ENCODE assay signal across 8 cellular contexts in genomic region chr20:5749512-5750490, GRCh38. TPM values are rescaled to one million over a fixed set of nuclear protein-coding genes. Genes with fewer than 3 reads are reported as not detected.
A peak's percentile ranks its signal among the peaks of the same experiment; 100 is the strongest.
DNase-seq lines count a peak whose midpoint lies in the region; ATAC-seq, FAIRE-seq and TF ChIP-seq lines count a peak whose summit lies in the region.

SHLD1 (plus strand) TSS chr20:5750401; CDS start chr20:5772866, 22,465 bp downstream.

- CTCF ChIA-PET in BJ (lab: Yijun Ruan, JAX) (interaction anchor here (0.7 kb wide), 1 partner anchor 27 kb away, joined by 3 read pairs; no protein-coding TSS in a partner anchor), HepG2 (lab: Yijun Ruan, JAX; ENCODE audit: low intra/inter-chr PET ratio, low total read pairs) (no interaction called here)
- CTCF ChIA-PET in activated CD4-positive, alpha-beta T cell treated with anti-CD3 and anti-CD28 coated beads, Interleukin-2, amount 10 ng/mL, durations not matched to agents 7 days and 5 days (lab: Charles Lee): interaction anchor here (1.5 kb wide), 1 partner anchor 9 kb away, joined by 7 read pairs; no protein-coding TSS in a partner anchor

- ATAC-seq in HG03460 (IDR thresholded peaks at IDR 0.05; ENCODE audit: unreplicated experiment) (peak; percentile 99), HepG2 (peak; percentile 97)

- peak; percentile 83 for FAIRE-seq in HepG2 (lab: Jason Lieb, UNC)

- H3K27ac ChIP-seq in HepG2 (ENCODE audit: extremely low read length, insufficient read depth, low read length): peak within 1 kb of the TSS; percentile 76

- H3K4me2 ChIP-seq in HepG2 (ENCODE audit: low read depth, low read length): peak within 1 kb of the TSS; percentile 93

- peak within 1 kb of the TSS; percentile 94 for H3K4me3 Mint-ChIP-seq in activated CD4-positive, alpha-beta T cell treated with anti-CD3 and anti-CD28 coated beads, Interleukin-2, amount 10 ng/mL, durations not matched to agents 7 days and 5 days
- H3K4me3 Mint-ChIP-seq in dendritic cell treated with granulocyte-macrophage colony-stimulating factor and Interleukin-4, amounts not matched to agents 40 ng/mL and 50 ng/mL, for 4 days: peak within 1 kb of the TSS; percentile 73

- H3K36me3 ChIP-seq in BJ (ENCODE audit: control insufficient read depth, insufficient read depth, low read length) (no peaks in the 10 kb centered on the region), HepG2 (replicated peaks in 1 of 2; ENCODE audit: control insufficient read depth in 1 of 2, insufficient read depth in 2 of 2, low read length in 2 of 2) (no peaks in the 10 kb centered on the region)

- H3K4me3 ChIP-seq in BJ (ENCODE audit: low read depth, low read length) (peak within 1 kb of the TSS; percentile 44), HepG2 (replicated peaks in 1 of 3; ENCODE audit: insufficient read depth in 1 of 3, low read depth in 2 of 3, low read length in 3 of 3) (peak within 1 kb of the TSS; percentile 61 to 85 (median 77))

- WGBS in HepG2 (ENCODE audit: low lambda C conversion rate): 49% methylated on average over 33 of the region's 33 CpGs

- peaks cover 12% of the 10 kb centered on the region for H3K36me3 Mint-ChIP-seq in activated CD4-positive, alpha-beta T cell treated with anti-CD3 and anti-CD28 coated beads, Interleukin-2, amount 10 ng/mL, durations not matched to agents 7 days and 5 days (ENCODE audit: low read depth)
- H3K36me3 Mint-ChIP-seq in dendritic cell treated with granulocyte-macrophage colony-stimulating factor and Interleukin-4, amounts not matched to agents 40 ng/mL and 50 ng/mL, for 4 days (ENCODE audit: low read depth): peaks cover 12% of the 10 kb centered on the region

- H3K27me3 Mint-ChIP-seq in activated CD4-positive, alpha-beta T cell treated with anti-CD3 and anti-CD28 coated beads, Interleukin-2, amount 10 ng/mL, durations not matched to agents 7 days and 5 days: peaks cover 3% of the 10 kb centered on the region
- peaks cover 1% of the 10 kb centered on the region for H3K27me3 Mint-ChIP-seq in dendritic cell treated with granulocyte-macrophage colony-stimulating factor and Interleukin-4, amounts not matched to agents 40 ng/mL and 50 ng/mL, for 4 days

- H3K79me2 ChIP-seq in HepG2 (ENCODE audit: insufficient read depth, low read length): peaks cover 2% of the 10 kb centered on the region

- intact Hi-C loops in dendritic cell treated with granulocyte-macrophage colony-stimulating factor and Interleukin-4, amounts not matched to agents 40 ng/mL and 50 ng/mL, for 4 days (cut with micrococcal nuclease): loop anchor here (5.0 kb wide), 2 partner anchors 78 to 142 kb away; no protein-coding TSS in a partner anchor
- intact Hi-C loops in HepG2 (cut with micrococcal nuclease; ENCODE audit: unreplicated experiment): loop anchor here (5.0 kb wide), 1 partner anchor 38 kb away; no protein-coding TSS in a partner anchor

- H4K20me1 ChIP-seq in HepG2 (ENCODE audit: insufficient read depth, low read length): no peaks in the 10 kb centered on the region

- TF ChIP-seq POLR2A in HepG2 (IDR thresholded peaks at IDR 0.05; ENCODE audit: insufficient read depth in 1 of 2, low read depth in 2 of 2, low read length in 2 of 2): peak; percentile 62 to 83

- TF ChIP-seq CTCF in BJ (IDR thresholded peaks at IDR 0.05; ENCODE audit: insufficient read depth, low read depth, low read length) (no peak), HepG2 (CRISPR knock-in tag; IDR thresholded peaks at IDR 0.05) (no peak)

- H3K27ac Mint-ChIP-seq in activated CD4-positive, alpha-beta T cell treated with anti-CD3 and anti-CD28 coated beads, Interleukin-2, amount 10 ng/mL, durations not matched to agents 7 days and 5 days: peak within 1 kb of the TSS; percentile 97
- peak within 1 kb of the TSS; percentile 86 for H3K27ac Mint-ChIP-seq in dendritic cell treated with granulocyte-macrophage colony-stimulating factor and Interleukin-4, amounts not matched to agents 40 ng/mL and 50 ng/mL, for 4 days

- POLR2A ChIA-PET in BJ (lab: Charles Lee) (interaction anchor here (0.5 to 0.7 kb wide), 2 partner anchors 39 to 1382 kb away, joined by 3 to 6 read pairs; no protein-coding TSS in a partner anchor), HepG2 (lab: Yijun Ruan, JAX) (interaction anchor here (0.6 to 3.5 kb wide), 13 partner anchors 8 to 159 kb away, joined by 3 to 22 read pairs (median 4); no protein-coding TSS in a partner anchor)
- POLR2A ChIA-PET in activated CD4-positive, alpha-beta T cell treated with anti-CD3 and anti-CD28 coated beads, Interleukin-2, amount 10 ng/mL, durations not matched to agents 7 days and 5 days (lab: Charles Lee): no interaction called here

- peak; percentile 56 for TF ChIP-seq RAD21 in HepG2 (CRISPR knock-in tag; IDR thresholded peaks at IDR 0.05)

- DNase-seq in BJ (ENCODE audit: low read depth): peak; percentile 24
- DNase-seq in GM19240 (ENCODE audit: insufficient read length, low spot score): peak; percentile 54
- peak; percentile 90 for DNase-seq in NCI-H526 treated with DMSO at 0.1 percent for 48 hours (lab: John Stamatoyannopoulos, UW)
- peak; percentile 87 for DNase-seq in activated CD4-positive, alpha-beta T cell treated with anti-CD3 and anti-CD28 coated beads, Interleukin-2, amount 10 ng/mL, durations not matched to agents 7 days and 5 days
- peak; percentile 92 for DNase-seq in HepG2 (ENCODE audit: low spot score)
- DNase-seq in stimulated activated CD4-positive, alpha-beta T cell treated with anti-CD3 and anti-CD28 coated beads, Interleukin-2, amount 100 ng/mL, for 48 hours: peak; percentile 73

- in situ Hi-C loops in HepG2 (cut with HindIII; ENCODE audit: extremely low pct_ligation_motif_present, low pct_unique_long_range_greater_than_20kb): no loop called here

- no peaks in the 10 kb centered on the region for H3K9me3 ChIP-seq in HepG2 (ENCODE audit: low read length)

- H3K9me3 Mint-ChIP-seq in activated CD4-positive, alpha-beta T cell treated with anti-CD3 and anti-CD28 coated beads, Interleukin-2, amount 10 ng/mL, durations not matched to agents 7 days and 5 days: peaks cover 3% of the 10 kb centered on the region
- H3K9me3 Mint-ChIP-seq in dendritic cell treated with granulocyte-macrophage colony-stimulating factor and Interleukin-4, amounts not matched to agents 40 ng/mL and 50 ng/mL, for 4 days: no peaks in the 10 kb centered on the region

- peak within 1 kb of the TSS; percentile 81 for H2AFZ ChIP-seq in HepG2 (ENCODE audit: low read length)

- peaks cover 17% of the 10 kb centered on the region for H3K4me1 Mint-ChIP-seq in activated CD4-positive, alpha-beta T cell treated with anti-CD3 and anti-CD28 coated beads, Interleukin-2, amount 10 ng/mL, durations not matched to agents 7 days and 5 days
- peaks cover 14% of the 10 kb centered on the region for H3K4me1 Mint-ChIP-seq in dendritic cell treated with granulocyte-macrophage colony-stimulating factor and Interleukin-4, amounts not matched to agents 40 ng/mL and 50 ng/mL, for 4 days (ENCODE audit: low read depth)

- H3K9ac ChIP-seq in HepG2 (ENCODE audit: insufficient read depth, low read depth, low read length): peak within 1 kb of the TSS; percentile 56

- TF ChIP-seq EP300 in HepG2 (IDR thresholded peaks at IDR 0.05; ENCODE audit: low read depth in 2 of 2, low read length in 2 of 2) (no peak), HepG2 (CRISPR knock-in tag; IDR thresholded peaks at IDR 0.05; ENCODE audit: borderline replicate concordance) (no peak)

- no TSS peak for BruUV-seq in HepG2 (replicated peaks; lab: Mats Ljungman, UMichigan)

- H3K27me3 ChIP-seq in BJ (ENCODE audit: control insufficient read depth, insufficient read depth, low read length): no peaks in the 10 kb centered on the region
- H3K27me3 ChIP-seq in HepG2 (ENCODE audit: control insufficient read depth in 1 of 2, insufficient read depth in 2 of 2, low read length in 2 of 2): no peaks in the 10 kb centered on the region

- H3K4me1 ChIP-seq in HepG2 (ENCODE audit: insufficient read depth, low read length): peaks cover 49% of the 10 kb centered on the region

TF ChIP-seq in HepG2, 621 proteins besides CTCF, POLR2A, EP300 and RAD21 (continues in another document):
- TF ChIP-seq FOXK1 (CRISPR knock-in tag; IDR thresholded peaks at IDR 0.05; ENCODE audit: borderline replicate concordance, low read depth) (peak; percentile 78; the same call in 1 of the 2 replicates), CREM (IDR thresholded peaks at IDR 0.05) (peak; percentile 90), CREM (CRISPR knock-in tag; IDR thresholded peaks at IDR 0.05) (no peak), ZNF20 (CRISPR knock-in tag; IDR thresholded peaks at IDR 0.05) (no peak), ZBTB21 (CRISPR knock-in tag; IDR thresholded peaks at IDR 0.05) (no peak), NPAS2 (CRISPR knock-in tag; IDR thresholded peaks at IDR 0.05; ENCODE audit: borderline replicate concordance) (no peak), U2AF1 (optimal IDR thresholded peaks at IDR 0.05; ENCODE audit: low read depth, low read length) (peak; percentile 85), ZNF547 (CRISPR knock-in tag; IDR thresholded peaks at IDR 0.05) (no peak)

RNA-seq across cellular contexts. Expression of gene SHLD1, which starts in this region (rescaled TPM):
- polyA plus RNA-seq in BJ (2011; rRNA removed): 2.0 and 2.5 TPM in 2 replicates
- 0.66 and 1.4 TPM in 2 replicates for polyA minus RNA-seq in BJ (2011; rRNA and poly(A)+ RNA removed)
- total RNA-seq in activated CD4-positive, alpha-beta T cell treated with anti-CD3 and anti-CD28 coated beads, Interleukin-2, amount 10 ng/mL, durations not matched to agents 7 days and 5 days: 10 to 100 TPM; 12.4 to 13.8 TPM
- total RNA-seq in HepG2 (2016; rRNA removed; fragmentation: Illumina TruSeq; extraction: Trizol): 8.9 and 11.3 TPM in 2 replicates
- 4.2 and 5.0 TPM in 2 replicates for total RNA-seq in HepG2 (2016; cell fraction: cytosol; rRNA removed; fragmentation: Illumina TruSeq; extraction: Trizol; ENCODE audit: low read depth)
- 7.4 and 10.6 TPM in 2 replicates for total RNA-seq in HepG2 (2016; cell fraction: insoluble cytoplasmic fraction; rRNA removed; fragmentation: Illumina TruSeq; extraction: Trizol)
- total RNA-seq in HepG2 (2016; cell fraction: membrane; rRNA removed; fragmentation: Illumina TruSeq; extraction: Trizol): 4.7 and 6.6 TPM in 2 replicates
- 5.9 and 8.2 TPM in 2 replicates for total RNA-seq in HepG2 (2016; cell fraction: nucleus; rRNA removed; fragmentation: Illumina TruSeq; extraction: Trizol)
- polyA plus RNA-seq in HepG2 (2011; rRNA removed): 10.0 and 11.4 TPM in 2 replicates
- 10.9 and 12.3 TPM in 2 replicates for polyA plus RNA-seq in HepG2 (2011; cell fraction: cytosol; rRNA removed)
- polyA plus RNA-seq in HepG2 (2011; cell fraction: nucleus; rRNA removed): 3.6 and 4.4 TPM in 2 replicates
- polyA plus RNA-seq in HepG2 (2012): 6.9 and 10.2 TPM in 2 replicates
- polyA plus RNA-seq in HepG2 (2016; cell fraction: cytosol; fragmentation: Illumina TruSeq; extraction: Trizol; ENCODE audit: low read depth): 3.7 and 4.1 TPM in 2 replicates
- polyA plus RNA-seq in HepG2 (2016; cell fraction: insoluble cytoplasmic fraction; fragmentation: Illumina TruSeq; extraction: Trizol; ENCODE audit: low read depth): 14.4 and 15.1 TPM in 2 replicates
- 6.3 and 6.6 TPM in 2 replicates for polyA plus RNA-seq in HepG2 (2016; cell fraction: membrane; fragmentation: Illumina TruSeq; extraction: Trizol; ENCODE audit: low read depth)
- 6.6 and 9.9 TPM in 2 replicates for polyA plus RNA-seq in HepG2 (2016; cell fraction: nucleus; fragmentation: Illumina TruSeq; extraction: Trizol; ENCODE audit: insufficient read depth, low read depth)
- 0.94 and 8.3 TPM in 2 replicates for polyA minus RNA-seq in HepG2 (2011; rRNA and poly(A)+ RNA removed; ENCODE audit: low replicate concordance)
- polyA minus RNA-seq in HepG2 (2011; cell fraction: cytosol; rRNA and poly(A)+ RNA removed): 3.9 and 4.2 TPM in 2 replicates
- polyA minus RNA-seq in HepG2 (2011; cell fraction: nucleus; rRNA and poly(A)+ RNA removed): 15.9 and 20.3 TPM in 2 replicates

Comparison
In these comparisons a context has a peak if more than half of its experiments do, and no peak if none do; other contexts are left out.
1. Peak in every context shown above with its lines: DNase-seq, ATAC-seq, H3K4me3 ChIP-seq and H3K27ac ChIP-seq.
2. DNase-seq: peak in every context shown above with its lines; median percentile 92 in HepG2; 90 in NCI-H526 treated with DMSO at 0.1 percent for 48 hours; 87 in activated CD4-positive, alpha-beta T cell treated with anti-CD3 and anti-CD28 coated beads, Interleukin-2, amount 10 ng/mL, durations not matched to agents 7 days and 5 days; 73 in stimulated activated CD4-positive, alpha-beta T cell treated with anti-CD3 and anti-CD28 coated beads, Interleukin-2, amount 100 ng/mL, for 48 hours; 54 in GM19240; 24 in BJ.